ENCODE assay signal across 16 cellular contexts in the genomic region with DNA sequence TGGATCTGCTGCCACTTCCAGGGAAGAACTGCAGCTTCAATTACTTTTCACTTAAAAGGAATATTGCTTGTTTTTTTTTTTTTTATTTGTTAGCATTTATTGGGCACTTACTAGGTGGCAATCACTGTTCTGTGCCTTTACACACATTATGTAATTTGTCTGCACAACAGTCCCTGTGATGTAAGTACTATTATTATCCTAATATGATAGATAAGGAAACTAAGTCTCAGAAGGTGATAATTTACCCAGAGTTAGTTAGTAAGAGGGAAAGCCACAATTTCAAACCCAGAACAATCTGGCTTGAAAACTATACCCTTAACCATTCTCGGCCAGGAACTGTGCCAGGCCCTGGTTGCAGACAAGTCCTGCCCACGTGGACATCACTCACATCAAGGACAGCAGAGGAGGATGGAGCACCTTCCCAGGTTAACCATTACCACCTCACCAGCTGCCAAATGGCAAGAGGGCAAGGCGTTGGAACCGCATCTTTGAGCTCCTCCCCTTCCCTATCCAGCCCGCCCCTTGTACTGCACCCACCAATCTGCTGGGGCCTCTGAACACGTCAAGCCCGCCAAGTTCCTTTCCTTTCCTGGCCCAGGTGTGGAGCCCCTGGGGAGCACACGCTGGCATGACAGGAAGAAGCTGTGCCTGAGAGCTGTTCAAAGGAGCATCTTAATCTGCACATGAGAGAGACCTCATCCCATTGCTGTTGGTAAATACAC.
DNase-seq lines count a peak whose midpoint lies in the region; ATAC-seq and TF ChIP-seq lines count a peak whose summit lies in the region.
"Had no signal": no experiment of that assay in that cellular context is flagged by ENCODE, and none has a peak within 500 bp of the region (broad histone marks: within the 10 kb centered on the region; RNA-seq: fewer than 3 reads in every experiment).

No MANE protein-coding gene starts in this region.

- H3K9me3 ChIP-seq in body of pancreas (no peaks in the 10 kb centered on the region), trophoblast cell (ENCODE audit: insufficient read depth, low read depth, low read length) (no peaks in the 10 kb centered on the region)
- H3K9me3 ChIP-seq: sigmoid colon, tibial artery had no signal

- H3K18ac ChIP-seq in trophoblast cell (ENCODE audit: low read length): no peak overlapping the region

- H3K27me3 ChIP-seq in body of pancreas (no peaks in the 10 kb centered on the region), rectal smooth muscle tissue (ENCODE audit: control insufficient read depth, insufficient read depth, low read length) (no peaks in the 10 kb centered on the region), trophoblast cell (ENCODE audit: insufficient read depth, low read length) (no peaks in the 10 kb centered on the region)
- H3K27me3 ChIP-seq: sigmoid colon, tibial artery had no signal

- no peaks in the 10 kb centered on the region for H3K36me3 Mint-ChIP-seq in activated CD8-positive, alpha-beta T cell treated with anti-CD3 and anti-CD28 coated beads for 36 hours (ENCODE audit: low read depth)
- H3K36me3 Mint-ChIP-seq in T-cell: no peaks in the 10 kb centered on the region
- H3K36me3 Mint-ChIP-seq: activated naive CD4-positive, alpha-beta T cell treated with anti-CD3 and anti-CD28 coated beads, Interleukin-2, amount 10 ng/mL, durations not matched to agents 7 days and 5 days; naive B cell had no signal

- H3K27me3 Mint-ChIP-seq in activated CD8-positive, alpha-beta T cell treated with anti-CD3 and anti-CD28 coated beads for 36 hours: peaks cover 8% of the 10 kb centered on the region
- peaks cover 19 to 25% of the 10 kb centered on the region in 2 donors for H3K27me3 Mint-ChIP-seq in T-cell

- H3K79me2 ChIP-seq in trophoblast cell (ENCODE audit: control insufficient read depth, insufficient read depth, low read length, poor library complexity): no peaks in the 10 kb centered on the region

- no peak overlapping the region for H2BK5ac ChIP-seq in trophoblast cell (ENCODE audit: low read depth, low read length, poor library complexity)

- ATAC-seq in HG02759 (IDR thresholded peaks at IDR 0.05; ENCODE audit: unreplicated experiment) (peak; percentile 69), body of pancreas (peak; percentile 74), T-cell (replicated peaks in 1 of 4) (no peak)
- ATAC-seq in activated CD8-positive, alpha-beta T cell treated with anti-CD3 and anti-CD28 coated beads for 36 hours: no peak

- TF ChIP-seq CTCF in body of pancreas (IDR thresholded peaks at IDR 0.05): no peak
- no peak for TF ChIP-seq CTCF in activated CD8-positive, alpha-beta T cell treated with anti-CD3 and anti-CD28 coated beads for 36 hours (IDR thresholded peaks at IDR 0.05)

- POLR2A ChIA-PET in activated CD8-positive, alpha-beta T cell treated with anti-CD3 and anti-CD28 coated beads for 36 hours (lab: Charles Lee): no interaction called here
- POLR2A ChIA-PET in T-cell (lab: Charles Lee): no interaction called here

- CTCF ChIA-PET in activated CD8-positive, alpha-beta T cell treated with anti-CD3 and anti-CD28 coated beads for 36 hours (lab: Charles Lee): no interaction called here
- CTCF ChIA-PET in T-cell (lab: Charles Lee): no interaction called here

- no peak overlapping the region for H4K8ac ChIP-seq in trophoblast cell (ENCODE audit: low read depth, low read length)

- H3K4me3 Mint-ChIP-seq in activated CD8-positive, alpha-beta T cell treated with anti-CD3 and anti-CD28 coated beads for 36 hours: no peak overlapping the region
- H3K4me3 Mint-ChIP-seq in T-cell: no peak overlapping the region
- H3K4me3 Mint-ChIP-seq: activated naive CD4-positive, alpha-beta T cell treated with anti-CD3 and anti-CD28 coated beads, Interleukin-2, amount 10 ng/mL, durations not matched to agents 7 days and 5 days; naive B cell had no signal

- 40 to 56% methylated on average over 8 of the region's 8 CpGs for WGBS in body of pancreas, 2 donors
- WGBS in trophoblast cell (ENCODE audit: extremely low coverage, insufficient coverage, insufficient read length): no CpG with 5 or more reads among the region's 8 CpGs

- H2AFZ ChIP-seq in trophoblast cell (ENCODE audit: insufficient read depth, low read length, poor library complexity): no peak overlapping the region

- H3K27ac ChIP-seq in body of pancreas (peak overlapping the region in 2 of 4 donors; percentile 22 to 45), rectal smooth muscle tissue (ENCODE audit: low read depth, low read length) (no peak overlapping the region), trophoblast cell (ENCODE audit: low read depth, low read length) (no peak overlapping the region)

- no peak for TF ChIP-seq POLR2A in body of pancreas (IDR thresholded peaks at IDR 0.05)

- H4K91ac ChIP-seq in trophoblast cell (ENCODE audit: low read depth, low read length): no peak overlapping the region

- H3K23ac ChIP-seq in trophoblast cell (ENCODE audit: low read length): no peak overlapping the region

- no peak overlapping the region for H3K4me2 ChIP-seq in trophoblast cell (ENCODE audit: low read length)

- intact Hi-C loops in body of pancreas (cut with DNase I): no loop called here
- intact Hi-C loops in activated CD8-positive, alpha-beta T cell treated with anti-CD3 and anti-CD28 coated beads for 36 hours (cut with micrococcal nuclease): no loop called here

- H2AK5ac ChIP-seq in trophoblast cell (ENCODE audit: low read length): no peak overlapping the region

- H3K9me3 Mint-ChIP-seq in activated CD8-positive, alpha-beta T cell treated with anti-CD3 and anti-CD28 coated beads for 36 hours: no peaks in the 10 kb centered on the region
- H3K9me3 Mint-ChIP-seq in T-cell: no peaks in the 10 kb centered on the region
- H3K9me3 Mint-ChIP-seq: activated naive CD4-positive, alpha-beta T cell treated with anti-CD3 and anti-CD28 coated beads, Interleukin-2, amount 10 ng/mL, durations not matched to agents 7 days and 5 days had no signal

- H3K4me3 ChIP-seq in body of pancreas: no peak overlapping the region
- peak overlapping the region; percentile 13 for H3K4me3 ChIP-seq in rectal smooth muscle tissue (ENCODE audit: low read length)
- H3K4me3 ChIP-seq in trophoblast cell (ENCODE audit: low read depth, low read length): no peak overlapping the region
- H3K4me3 ChIP-seq: sigmoid colon, tibial artery had no signal

- H3K4ac ChIP-seq in trophoblast cell (ENCODE audit: low read depth, low read length): no peak overlapping the region

- H3K4me1 Mint-ChIP-seq in activated CD8-positive, alpha-beta T cell treated with anti-CD3 and anti-CD28 coated beads for 36 hours (ENCODE audit: low read depth): no peaks in the 10 kb centered on the region
- no peaks in the 10 kb centered on the region for H3K4me1 Mint-ChIP-seq in T-cell
- H3K4me1 Mint-ChIP-seq: activated naive CD4-positive, alpha-beta T cell treated with anti-CD3 and anti-CD28 coated beads, Interleukin-2, amount 10 ng/mL, durations not matched to agents 7 days and 5 days; naive B cell had no signal

- DNase-seq in NCI-H2029 (lab: John Stamatoyannopoulos, UW) (peak; percentile 53), NCI-H2029 treated with DMSO at 0.1 percent for 48 hours (lab: John Stamatoyannopoulos, UW) (no peak), body of pancreas (peak; percentile 43 to 75 (median 58)), trophoblast cell (no peak), T-cell (no peak)
- no peak for DNase-seq in activated CD8-positive, alpha-beta T cell treated with anti-CD3 and anti-CD28 coated beads for 36 hours
- DNase-seq: activated naive CD4-positive, alpha-beta T cell treated with anti-CD3 and anti-CD28 coated beads, Interleukin-2, amount 10 ng/mL, durations not matched to agents 7 days and 5 days; caudate nucleus; naive B cell; NCI-H1048; NK-92 treated with Interleukin-12 subunit alpha and Interleukin-12 subunit beta, amount 100 ng/mL, for 24 hours; sigmoid colon; SW 1271; tibial artery had no signal

- H2BK12ac ChIP-seq in trophoblast cell (ENCODE audit: low read length): no peak overlapping the region

- H3K79me1 ChIP-seq in trophoblast cell (ENCODE audit: low read length): no peaks in the 10 kb centered on the region

- H3K9ac ChIP-seq in rectal smooth muscle tissue (ENCODE audit: low read length) (no peak overlapping the region), trophoblast cell (ENCODE audit: low read length) (no peak overlapping the region)

- H3K4me1 ChIP-seq in body of pancreas: peaks cover 31% of the 10 kb centered on the region
- H3K4me1 ChIP-seq in rectal smooth muscle tissue (ENCODE audit: control insufficient read depth, insufficient read depth, low read length): peaks cover 10% of the 10 kb centered on the region
- H3K4me1 ChIP-seq in trophoblast cell (ENCODE audit: control insufficient read depth in 1 of 2, insufficient read depth in 2 of 2, low read length in 2 of 2): peaks cover 6 to 18% of the 10 kb centered on the region in 2 experiments

- H4K12ac ChIP-seq in trophoblast cell (ENCODE audit: low read depth, low read length): no peak overlapping the region

- no peaks in the 10 kb centered on the region for H3K36me3 ChIP-seq in body of pancreas (replicated peaks in 1 of 2; ENCODE audit: insufficient read depth in 1 of 2, low read depth in 2 of 2)
- H3K36me3 ChIP-seq in rectal smooth muscle tissue (ENCODE audit: control insufficient read depth, insufficient read depth, low read length): no peaks in the 10 kb centered on the region
- no peaks in the 10 kb centered on the region for H3K36me3 ChIP-seq in trophoblast cell (ENCODE audit: control insufficient read depth in 1 of 2, insufficient read depth in 2 of 2, low read length in 2 of 2)
- H3K36me3 ChIP-seq: sigmoid colon had no signal

- H3K27ac Mint-ChIP-seq in activated CD8-positive, alpha-beta T cell treated with anti-CD3 and anti-CD28 coated beads for 36 hours: no peak overlapping the region
- H3K27ac Mint-ChIP-seq in T-cell: no peak overlapping the region
- H3K27ac Mint-ChIP-seq: activated naive CD4-positive, alpha-beta T cell treated with anti-CD3 and anti-CD28 coated beads, Interleukin-2, amount 10 ng/mL, durations not matched to agents 7 days and 5 days had no signal

- no peak overlapping the region for H3K14ac ChIP-seq in trophoblast cell (ENCODE audit: low read length)

- H2BK120ac ChIP-seq in trophoblast cell (ENCODE audit: insufficient read depth, low read length, poor library complexity): no peak overlapping the region

Comparison
In these comparisons a context has a peak if more than half of its experiments do, and no peak if none do; other contexts are left out.
1. DNase-seq: peak in NCI-H2029 (single experiment) and body of pancreas (4 of 4); none in NCI-H2029 treated with DMSO at 0.1 percent for 48 hours (single experiment), activated CD8-positive, alpha-beta T cell treated with anti-CD3 and anti-CD28 coated beads for 36 hours (single experiment), trophoblast cell (0 of 2) and T-cell (0 of 34).
2. ATAC-seq: peak in HG02759 (single experiment) and body of pancreas (single experiment); none in activated CD8-positive, alpha-beta T cell treated with anti-CD3 and anti-CD28 coated beads for 36 hours (single experiment) and T-cell (0 of 4).